ENCODE assay signal across 8 cellular contexts in the genomic region with DNA sequence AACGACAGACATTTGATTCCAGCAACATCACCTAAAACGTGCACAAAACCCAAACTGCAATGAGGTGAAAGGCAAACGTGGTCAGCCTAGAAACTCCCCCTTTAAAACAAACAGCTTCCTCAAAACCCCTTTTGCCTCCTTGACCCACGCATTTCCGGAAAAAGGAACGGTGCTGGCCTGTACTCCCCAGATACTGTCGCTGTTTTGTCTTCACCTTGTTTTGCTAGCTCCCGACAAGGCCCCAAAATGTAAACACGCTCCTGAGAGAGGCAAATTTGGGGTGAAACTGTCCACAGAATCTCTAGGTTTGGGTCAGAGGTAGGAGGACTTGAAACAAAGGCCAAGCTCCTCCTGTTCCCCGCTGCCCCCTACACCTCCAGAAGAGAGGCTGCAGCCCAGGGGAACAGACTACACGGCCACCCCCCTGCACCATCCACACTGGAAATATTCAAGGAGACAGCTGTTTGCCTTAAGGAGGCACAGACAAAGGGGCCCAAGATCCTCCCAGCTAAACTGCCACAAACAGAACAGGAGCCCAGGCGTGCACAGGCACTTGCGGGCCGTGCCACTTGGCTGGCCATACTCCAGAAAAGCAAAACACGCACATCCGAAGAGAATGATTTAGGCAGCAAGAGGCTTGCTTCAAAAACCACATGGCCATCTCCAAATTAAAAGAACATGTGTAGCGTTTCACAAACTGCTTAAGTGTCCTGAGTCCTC.
DNase-seq lines count a peak whose midpoint lies in the region; ATAC-seq and TF ChIP-seq lines count a peak whose summit lies in the region.

No MANE protein-coding gene starts in this region.

- H3K36me3 ChIP-seq in OCI-LY1 (ENCODE audit: insufficient read depth, low read length) (no peaks in the 10 kb centered on the region), mesenchymal stem cell (ENCODE audit: control insufficient read depth in 1 of 2, insufficient read depth in 2 of 2, low read depth in 1 of 2, low read length in 2 of 2) (no peaks in the 10 kb centered on the region), uterus (no peaks in the 10 kb centered on the region)

- intact Hi-C loops in cardiac septum (cut with DNase I), result loop anchor here (5.0 kb wide), 1 partner anchor 42 kb away; no protein-coding TSS in a partner anchor
- intact Hi-C loops in Right ventricle myocardium superior (cut with DNase I), result loop anchor here (5.0 kb wide), 1 partner anchor 42 kb away; no protein-coding TSS in a partner anchor
- intact Hi-C loops in uterus (cut with DNase I; ENCODE audit: low total_unique reads), result no loop called here

- no peak overlapping the region for H2BK15ac ChIP-seq in mesenchymal stem cell (ENCODE audit: low read depth, poor library complexity, severe bottlenecking)

- H3K79me1 ChIP-seq in mesenchymal stem cell (replicated peaks; ENCODE audit: low read length, poor library complexity, severe bottlenecking), result peaks cover 12% of the 10 kb centered on the region

- ATAC-seq in Right ventricle myocardium superior (ENCODE audit: poor library complexity), result no peak

- H3K9ac ChIP-seq in OCI-LY1 (ENCODE audit: low read length) (no peak overlapping the region), mesenchymal stem cell (ENCODE audit: low read length) (peak overlapping the region; percentile 78)

- H2BK5ac ChIP-seq in mesenchymal stem cell (ENCODE audit: low read depth, low read length, poor library complexity, severe bottlenecking), result no peak overlapping the region

- no peaks in the 10 kb centered on the region for H3K79me2 ChIP-seq in OCI-LY1 (ENCODE audit: insufficient read depth, low read length)

- no peak overlapping the region for H3K14ac ChIP-seq in mesenchymal stem cell (ENCODE audit: low read length in 2 of 2)

- no peak overlapping the region for H3K23ac ChIP-seq in mesenchymal stem cell (ENCODE audit: low read length in 2 of 2)

- H4K20me1 ChIP-seq in OCI-LY1 (ENCODE audit: insufficient read depth, low read length), result no peaks in the 10 kb centered on the region

- WGBS in mesenchymal stem cell, result 8% methylated on average over 17 of the region's 17 CpGs

- TF ChIP-seq CTCF in OCI-LY1 (IDR thresholded peaks at IDR 0.05; ENCODE audit: low read length) (no peak), uterus (IDR thresholded peaks at IDR 0.05) (no peak)

- peak overlapping the region in 1 of 2 experiments; percentile 1 for H3K4ac ChIP-seq in mesenchymal stem cell (ENCODE audit: low read depth in 1 of 2, low read length in 2 of 2)

- H3K4me1 ChIP-seq in OCI-LY1 (ENCODE audit: insufficient read depth, low read length, severe bottlenecking), result peaks cover 12% of the 10 kb centered on the region
- H3K4me1 ChIP-seq in mesenchymal stem cell (ENCODE audit: control insufficient read depth, insufficient read depth, low read depth, low read length), result peaks cover 41% of the 10 kb centered on the region
- H3K4me1 ChIP-seq in uterus, result no peaks in the 10 kb centered on the region

- H2AFZ ChIP-seq in OCI-LY1 (ENCODE audit: low read length) (no peak overlapping the region), mesenchymal stem cell (ENCODE audit: low read depth, low read length) (no peak overlapping the region)

- no peak for TF ChIP-seq POLR2A in uterus (IDR thresholded peaks at IDR 0.05)

- H4K8ac ChIP-seq in mesenchymal stem cell (ENCODE audit: low read length), result no peak overlapping the region

- no peak overlapping the region for H4K91ac ChIP-seq in mesenchymal stem cell (ENCODE audit: low read length)

- H3K4me3 ChIP-seq in OCI-LY1 (ENCODE audit: low read depth, low read length, poor library complexity, severe bottlenecking), result peak overlapping the region; percentile 61
- H3K4me3 ChIP-seq in mesenchymal stem cell (ENCODE audit: insufficient read depth in 1 of 2, low read depth in 1 of 2, low read length in 2 of 2), result peak overlapping the region; percentile 79 to 82
- peak overlapping the region; percentile 23 to 91 for H3K4me3 ChIP-seq in uterus

- H3K9me3 ChIP-seq in OCI-LY1 (ENCODE audit: low read length), result no peaks in the 10 kb centered on the region
- H3K9me3 ChIP-seq in mesenchymal stem cell (ENCODE audit: control insufficient read depth, low read length), result no peaks in the 10 kb centered on the region
- no peaks in the 10 kb centered on the region for H3K9me3 ChIP-seq in uterus

- H3K27ac ChIP-seq in OCI-LY1 (ENCODE audit: low read depth, low read length, poor library complexity, severe bottlenecking), result no peak overlapping the region
- H3K27ac ChIP-seq in mesenchymal stem cell (ENCODE audit: low read length, poor library complexity, severe bottlenecking), result peak overlapping the region; percentile 72
- H3K27ac ChIP-seq in uterus, result peak overlapping the region; percentile 86 to 95

- no peaks in the 10 kb centered on the region for H3F3A ChIP-seq in OCI-LY1 (ENCODE audit: insufficient read depth, low read length)

- peak overlapping the region; percentile 12 to 60 for H3K18ac ChIP-seq in mesenchymal stem cell (ENCODE audit: low read depth in 1 of 2, low read length in 2 of 2)

- no peak overlapping the region for H2BK120ac ChIP-seq in mesenchymal stem cell (ENCODE audit: low read depth, low read length)

- peak; percentile 71 for DNase-seq in cardiac septum (ENCODE audit: low spot score)
- DNase-seq in Right ventricle myocardium superior, result no peak
- DNase-seq in dedifferentiated amniotic fluid mesenchymal stem cell (ENCODE audit: extremely low spot score), result peak; percentile 30
- DNase-seq in mesenchymal stem cell, result peak; percentile 57
- DNase-seq in uterus, result no peak
- DNase-seq in DMS79 treated with DMSO at 0.1 percent for 48 hours (lab: John Stamatoyannopoulos, UW), result no peak
- no peak for DNase-seq in NCI-H226

- peak overlapping the region; percentile 52 for H3K4me2 ChIP-seq in OCI-LY1 (ENCODE audit: low read length)
- peak overlapping the region; percentile 86 for H3K4me2 ChIP-seq in mesenchymal stem cell (ENCODE audit: low read length, poor library complexity, severe bottlenecking)

- no peak overlapping the region for H2BK12ac ChIP-seq in mesenchymal stem cell (ENCODE audit: low read length in 2 of 2)

- no peaks in the 10 kb centered on the region for H3K9me2 ChIP-seq in OCI-LY1 (ENCODE audit: low read depth, low read length)

- H3K27me3 ChIP-seq in OCI-LY1 (ENCODE audit: insufficient read depth, low read length), result peaks cover 19% of the 10 kb centered on the region
- H3K27me3 ChIP-seq in mesenchymal stem cell (ENCODE audit: control insufficient read depth in 1 of 2, insufficient read depth in 1 of 2, low read length in 2 of 2), result no peaks in the 10 kb centered on the region
- H3K27me3 ChIP-seq in uterus, result no peaks in the 10 kb centered on the region

- H2AK5ac ChIP-seq in mesenchymal stem cell (ENCODE audit: low read length, severe bottlenecking), result no peak overlapping the region

Comparison
In these comparisons a context has a peak if more than half of its experiments do, and no peak if none do; other contexts are left out.
1. DNase-seq: peak in cardiac septum (single experiment), dedifferentiated amniotic fluid mesenchymal stem cell (single experiment) and mesenchymal stem cell (single experiment); none in Right ventricle myocardium superior (single experiment), uterus (0 of 2), DMS79 treated with DMSO at 0.1 percent for 48 hours (single experiment) and NCI-H226 (single experiment).
2. Peak in every context shown above with its lines, with median percentiles within 50 percentile points of each other: H3K4me3 ChIP-seq.